1 cellular context compared by ENCODE assay signal in genomic region chr3:196198771-196199753, GRCh38.
TF ChIP-seq lines count a peak whose summit lies in the region.

No MANE protein-coding gene starts in this region.

TF ChIP-seq in K562, 482 proteins besides CTCF, POLR2A, EP300 and RAD21:
- TF ChIP-seq NFE2 (IDR thresholded peaks at IDR 0.05; ENCODE audit: low read depth) (no peak), PYGO2 (tag; IDR thresholded peaks at IDR 0.05) (no peak), SAFB2 (IDR thresholded peaks at IDR 0.05; ENCODE audit: borderline replicate concordance, low read depth, low read length, severe bottlenecking) (no peak), RBM17 (IDR thresholded peaks at IDR 0.05; ENCODE audit: borderline replicate concordance, low read depth, low read length) (no peak), TFAP4 (CRISPR knock-in tag; IDR thresholded peaks at IDR 0.05; ENCODE audit: borderline replicate concordance) (peak; percentile 45; the same call in 1 of the 2 replicates), NUFIP1 (IDR thresholded peaks at IDR 0.05; ENCODE audit: partially characterized antibody) (no peak), BMI1 (IDR thresholded peaks at IDR 0.05; ENCODE audit: low read length) (no peak), ZBTB40 (IDR thresholded peaks at IDR 0.05) (no peak), ZBTB40 (CRISPR knock-in tag; IDR thresholded peaks at IDR 0.05) (no peak), NFATC3 (IDR thresholded peaks at IDR 0.05) (no peak), ZNF175 (CRISPR knock-in tag; IDR thresholded peaks at IDR 0.05; ENCODE audit: low read depth) (no peak), DIDO1 (tag; IDR thresholded peaks at IDR 0.05; ENCODE audit: low read depth) (no peak), ZNF696 (CRISPR knock-in tag; conservative IDR thresholded peaks at IDR 0.05) (no peak), CHD4 (IDR thresholded peaks at IDR 0.05; ENCODE audit: insufficient read depth, insufficient replicate concordance, low read depth, low read length, poor library complexity, severe bottlenecking) (no peak), CBX5 (IDR thresholded peaks at IDR 0.05; ENCODE audit: borderline replicate concordance, low read depth) (no peak), BRF1 (IDR thresholded peaks at IDR 0.05; ENCODE audit: borderline replicate concordance, extremely low read depth, insufficient read length) (no peak), ZBTB33 (CRISPR knock-in tag; IDR thresholded peaks at IDR 0.05) (0 out of 2 replicates have a peak, but pooled peaks have one; percentile 52), ATF7 (IDR thresholded peaks at IDR 0.05) (no peak), HDGF (IDR thresholded peaks at IDR 0.05) (no peak), NFYB (IDR thresholded peaks at IDR 0.05; ENCODE audit: extremely low read depth, insufficient read length) (no peak), GATA2 (CRISPR knock-in tag; IDR thresholded peaks at IDR 0.05) (no peak), U2AF2 (optimal IDR thresholded peaks at IDR 0.05; ENCODE audit: low read depth, low read length) (no peak), KDM1A (IDR thresholded peaks at IDR 0.05) (no peak), ZBTB9 (CRISPR knock-in tag; IDR thresholded peaks at IDR 0.05) (no peak), STAG1 (CRISPR knock-in tag; IDR thresholded peaks at IDR 0.05; ENCODE audit: borderline replicate concordance) (peak; percentile 49), ELK3 (CRISPR knock-in tag; IDR thresholded peaks at IDR 0.05) (no peak), JUNB (CRISPR knock-in tag; conservative IDR thresholded peaks at IDR 0.05) (no peak), RCOR1 (IDR thresholded peaks at IDR 0.05; ENCODE audit: borderline replicate concordance in 1 of 2, low read depth in 2 of 2, low read length in 2 of 2) (no peak)
TF ChIP-seq in K562: peak in this region for 3.
